In genomic region chr16:28835864-28836760, GRCh38 we compare ENCODE assay signal across 22 cellular contexts. TPM values are rescaled to one million over a fixed set of nuclear protein-coding genes. Genes with fewer than 3 reads are reported as not detected.
DNase-seq lines count a peak whose midpoint lies in the region; ATAC-seq, FAIRE-seq and TF ChIP-seq lines count a peak whose summit lies in the region.
"Had no signal": no experiment of that assay in that cellular context is flagged by ENCODE, and none has a peak within 500 bp of the region (broad histone marks: within the 10 kb centered on the region; RNA-seq: fewer than 3 reads in every experiment).

No MANE protein-coding gene starts in this region.

- POLR2A ChIA-PET in Caco-2 (lab: Charles Lee), result no interaction called here
- POLR2A ChIA-PET in WTC11 (lab: Charles Lee), result interaction anchor here (0.6 kb wide), 1 partner anchor 1206 kb away, joined by 3 read pairs; no protein-coding TSS in a partner anchor

- H3K4me1 ChIP-seq in Caco-2, result no peaks in the 10 kb centered on the region
- no peaks in the 10 kb centered on the region for H3K4me1 ChIP-seq in foreskin keratinocyte
- H3K4me1 ChIP-seq in upper lobe of right lung, result no peaks in the 10 kb centered on the region
- H3K4me1 ChIP-seq: SJSA1 had no signal

- CTCF ChIA-PET in Caco-2 (lab: Charles Lee) (no interaction called here), WTC11 (lab: Charles Lee) (interaction anchor here (0.6 to 1.9 kb wide), 2 partner anchors 10 to 1899 kb away, joined by 4 to 10 read pairs; partner anchors contain the start of gene TUFM)

- H3K27ac Mint-ChIP-seq in Caco-2 (ENCODE audit: unreplicated experiment) (no peak overlapping the region), WTC11 (no peak overlapping the region)
- H3K27ac Mint-ChIP-seq in activated CD4-positive, alpha-beta T cell treated with anti-CD3 and anti-CD28 coated beads, Interleukin-2, amount 10 ng/mL, durations not matched to agents 24 days and 14 days, result no peak overlapping the region
- H3K27ac Mint-ChIP-seq: B cell; CD4-positive, alpha-beta T cell had no signal

- H3K27ac ChIP-seq in foreskin keratinocyte (no peak overlapping the region), upper lobe of right lung (no peak overlapping the region)
- H3K27ac ChIP-seq: SJSA1 had no signal

- TF ChIP-seq POLR2A in GM12892 (IDR thresholded peaks at IDR 0.05; ENCODE audit: low read depth, low read length), result peak; percentile 30; the same call in 1 of the 2 replicates

- TF ChIP-seq CTCF in Caco-2 (IDR thresholded peaks at IDR 0.05; ENCODE audit: insufficient read depth in 1 of 2, low read depth in 1 of 2, low read length in 1 of 2, severe bottlenecking in 1 of 2, unreplicated experiment in 1 of 2) (no peak), WTC11 (IDR thresholded peaks at IDR 0.05) (no peak), foreskin keratinocyte (conservative IDR thresholded peaks at IDR 0.05) (peak; percentile 2), upper lobe of right lung (IDR thresholded peaks at IDR 0.05) (no peak)

- BruUV-seq in Caco-2 (replicated peaks; lab: Mats Ljungman, UMichigan), result TSS peak; percentile 26

- H3K36me3 ChIP-seq in Caco-2 (ENCODE audit: control insufficient read depth, insufficient read depth, low read length) (no peaks in the 10 kb centered on the region; the same call in 1 of the 2 replicates), upper lobe of right lung (peaks cover 75% of the 10 kb centered on the region)

- H3K27me3 ChIP-seq in Caco-2 (replicated peaks; ENCODE audit: control insufficient read depth, insufficient read depth, low read length) (no peaks in the 10 kb centered on the region), foreskin keratinocyte (no peaks in the 10 kb centered on the region), upper lobe of right lung (no peaks in the 10 kb centered on the region)
- H3K27me3 ChIP-seq: SJSA1 had no signal

- FAIRE-seq in GM12892 (lab: Jason Lieb, UNC), result no peak

- ATAC-seq in WTC11, result peak; percentile 37
- ATAC-seq in foreskin keratinocyte, result no peak
- ATAC-seq in upper lobe of right lung, result no peak
- no peak for ATAC-seq in GM19328 (IDR thresholded peaks at IDR 0.05; ENCODE audit: unreplicated experiment)

- H3K4me3 Mint-ChIP-seq in Caco-2 (ENCODE audit: unreplicated experiment), result no peak overlapping the region
- no peak overlapping the region for H3K4me3 Mint-ChIP-seq in WTC11
- H3K4me3 Mint-ChIP-seq in activated CD4-positive, alpha-beta T cell treated with anti-CD3 and anti-CD28 coated beads, Interleukin-2, amount 10 ng/mL, durations not matched to agents 24 days and 14 days, result no peak overlapping the region
- H3K4me3 Mint-ChIP-seq: B cell; CD4-positive, alpha-beta T cell had no signal

- no peaks in the 10 kb centered on the region for H3K9me3 Mint-ChIP-seq in Caco-2 (ENCODE audit: unreplicated experiment)
- H3K9me3 Mint-ChIP-seq in WTC11, result no peaks in the 10 kb centered on the region
- H3K9me3 Mint-ChIP-seq in activated CD4-positive, alpha-beta T cell treated with anti-CD3 and anti-CD28 coated beads, Interleukin-2, amount 10 ng/mL, durations not matched to agents 24 days and 14 days, result no peaks in the 10 kb centered on the region
- H3K9me3 Mint-ChIP-seq: CD4-positive, alpha-beta T cell had no signal

- H3K4me3 ChIP-seq in Caco-2 (ENCODE audit: low read depth, low read length), result no peak overlapping the region
- no peak overlapping the region for H3K4me3 ChIP-seq in upper lobe of right lung
- H3K4me3 ChIP-seq: SJSA1 had no signal

- H3K36me3 Mint-ChIP-seq in Caco-2 (ENCODE audit: insufficient read depth, unreplicated experiment) (peaks cover 99% of the 10 kb centered on the region), WTC11 (peaks cover 58% of the 10 kb centered on the region)
- H3K36me3 Mint-ChIP-seq in activated CD4-positive, alpha-beta T cell treated with anti-CD3 and anti-CD28 coated beads, Interleukin-2, amount 10 ng/mL, durations not matched to agents 24 days and 14 days (ENCODE audit: low read depth), result peaks cover 68% of the 10 kb centered on the region

- intact Hi-C loops in Caco-2 (cut with micrococcal nuclease; ENCODE audit: unreplicated experiment), result no loop called here
- intact Hi-C loops in upper lobe of right lung (cut with DNase I), result no loop called here
- intact Hi-C loops in activated CD4-positive, alpha-beta T cell treated with anti-CD3 and anti-CD28 coated beads, Interleukin-2, amount 10 ng/mL, durations not matched to agents 24 days and 14 days (cut with micrococcal nuclease), result no loop called here

- peaks cover 18% of the 10 kb centered on the region for H3K4me1 Mint-ChIP-seq in Caco-2 (ENCODE audit: low read depth, unreplicated experiment)
- H3K4me1 Mint-ChIP-seq in WTC11, result no peaks in the 10 kb centered on the region
- H3K4me1 Mint-ChIP-seq in activated CD4-positive, alpha-beta T cell treated with anti-CD3 and anti-CD28 coated beads, Interleukin-2, amount 10 ng/mL, durations not matched to agents 24 days and 14 days, result peaks cover 7% of the 10 kb centered on the region
- H3K4me1 Mint-ChIP-seq: B cell had no signal

- peak in 1 of 2 experiments; percentile 30 for DNase-seq in Caco-2
- DNase-seq in GM12892 (ENCODE audit: insufficient read length), result no peak
- DNase-seq in WTC11 (ENCODE audit: low spot score), result peak; percentile 21
- DNase-seq in foreskin keratinocyte, result no peak
- no peak for DNase-seq in upper lobe of right lung
- no peak for DNase-seq in activated CD4-positive, alpha-beta T cell treated with anti-CD3 and anti-CD28 coated beads, Interleukin-2, amount 10 ng/mL, durations not matched to agents 24 days and 14 days
- DNase-seq in ACHN, result no peak
- DNase-seq: CD4-positive, alpha-beta T cell; DMS79; HCEC 1CT; KG1; NCI-H1092 treated with DMSO at 0.1 percent for 48 hours; NCI-H1694; NCI-H2107; NCI-H226; NCI-H526 treated with DMSO at 0.1 percent for 48 hours had no signal

- H3K9me3 ChIP-seq in Caco-2 (no peaks in the 10 kb centered on the region), upper lobe of right lung (no peaks in the 10 kb centered on the region)
- H3K9me3 ChIP-seq: SJSA1 had no signal

- H3K27me3 Mint-ChIP-seq in Caco-2 (ENCODE audit: insufficient read depth, unreplicated experiment), result no peaks in the 10 kb centered on the region
- no peaks in the 10 kb centered on the region for H3K27me3 Mint-ChIP-seq in WTC11 (ENCODE audit: low read depth)
- H3K27me3 Mint-ChIP-seq in activated CD4-positive, alpha-beta T cell treated with anti-CD3 and anti-CD28 coated beads, Interleukin-2, amount 10 ng/mL, durations not matched to agents 24 days and 14 days, result no peaks in the 10 kb centered on the region
- H3K27me3 Mint-ChIP-seq: B cell; CD4-positive, alpha-beta T cell had no signal

- in situ Hi-C loops in ACHN (cut with HindIII; ENCODE audit: low pct_ligation_motif_present, low pct_unique_long_range_greater_than_20kb, low sequenced_read_pairs), result no loop called here

TF ChIP-seq in WTC11, 78 proteins besides CTCF, POLR2A, EP300 and RAD21 (continues in another document):
- no peak for TF ChIP-seq ZNF425 (CRISPR knock-in tag; conservative IDR thresholded peaks at IDR 0.05)
- TF ChIP-seq KAT7 (CRISPR knock-in tag; IDR thresholded peaks at IDR 0.05; ENCODE audit: borderline replicate concordance), result no peak
- no peak for TF ChIP-seq SP1 (CRISPR knock-in tag; conservative IDR thresholded peaks at IDR 0.05)

RNA-seq across cellular contexts. Expression of gene TUFM, which starts 10.0 kb away (rescaled TPM):
- total RNA-seq in Caco-2 (2022) (207 and 234 TPM in 2 replicates), WTC11 (2021) (233 to 296 TPM (median 252 TPM) in 3 replicates), foreskin keratinocyte (169 and 192 TPM in 2 replicates), upper lobe of right lung (134 TPM)
- 154 TPM for polyA plus RNA-seq in GM12892 (2012; ENCODE audit: missing spikeins)
- polyA plus RNA-seq in foreskin keratinocyte, result 325 and 344 TPM in 2 replicates
- total RNA-seq in activated CD4-positive, alpha-beta T cell treated with anti-CD3 and anti-CD28 coated beads, Interleukin-2, amount 10 ng/mL, durations not matched to agents 24 days and 14 days, result 276 and 279 TPM in 2 replicates

RNA-seq across cellular contexts. Expression of gene ATXN2L, which starts 13.3 kb away (rescaled TPM):
- total RNA-seq in Caco-2 (2022) (329 and 352 TPM in 2 replicates), WTC11 (2021) (210 to 243 TPM (median 225 TPM) in 3 replicates), foreskin keratinocyte (75.8 and 76.9 TPM in 2 replicates), upper lobe of right lung (118 TPM)
- 68.5 TPM for polyA plus RNA-seq in GM12892 (2012; ENCODE audit: missing spikeins)
- polyA plus RNA-seq in foreskin keratinocyte, result 88.2 and 100 TPM in 2 replicates
- 299 and 321 TPM in 2 replicates for total RNA-seq in activated CD4-positive, alpha-beta T cell treated with anti-CD3 and anti-CD28 coated beads, Interleukin-2, amount 10 ng/mL, durations not matched to agents 24 days and 14 days

RNA-seq across cellular contexts. Expression of gene SH2B1, which starts 27.5 kb away (rescaled TPM):
- 37.0 and 46.4 TPM in 2 replicates for total RNA-seq in Caco-2 (2022)
- 19.9 TPM for polyA plus RNA-seq in GM12892 (2012; ENCODE audit: missing spikeins)
- 51.6 to 55.3 TPM (median 53.1 TPM) in 3 replicates for total RNA-seq in WTC11 (2021)
- 21.4 and 22.2 TPM in 2 replicates for total RNA-seq in foreskin keratinocyte
- 21.7 and 24.1 TPM in 2 replicates for polyA plus RNA-seq in foreskin keratinocyte
- total RNA-seq in upper lobe of right lung, result 51.9 TPM
- 49.7 and 51.7 TPM in 2 replicates for total RNA-seq in activated CD4-positive, alpha-beta T cell treated with anti-CD3 and anti-CD28 coated beads, Interleukin-2, amount 10 ng/mL, durations not matched to agents 24 days and 14 days

RNA-seq across cellular contexts. Expression of gene ATP2A1, which starts 42.2 kb away (rescaled TPM):
- 2.3 and 2.6 TPM in 2 replicates for total RNA-seq in Caco-2 (2022)
- polyA plus RNA-seq in GM12892 (2012; ENCODE audit: missing spikeins), result 1.8 TPM
- 4.7 to 6.4 TPM (median 5.6 TPM) in 3 replicates for total RNA-seq in WTC11 (2021)
- total RNA-seq in foreskin keratinocyte, result 0.21 and 0.24 TPM in 2 replicates
- 0.27 and 0.57 TPM in 2 replicates for polyA plus RNA-seq in foreskin keratinocyte
- 0.46 TPM for total RNA-seq in upper lobe of right lung
- total RNA-seq in activated CD4-positive, alpha-beta T cell treated with anti-CD3 and anti-CD28 coated beads, Interleukin-2, amount 10 ng/mL, durations not matched to agents 24 days and 14 days, result 1.8 and 2.4 TPM in 2 replicates
- total RNA-seq: HT1080, M059J, RPMI7951 had no signal
